ENCODE assay signal across 15 cellular contexts in the genomic region with DNA sequence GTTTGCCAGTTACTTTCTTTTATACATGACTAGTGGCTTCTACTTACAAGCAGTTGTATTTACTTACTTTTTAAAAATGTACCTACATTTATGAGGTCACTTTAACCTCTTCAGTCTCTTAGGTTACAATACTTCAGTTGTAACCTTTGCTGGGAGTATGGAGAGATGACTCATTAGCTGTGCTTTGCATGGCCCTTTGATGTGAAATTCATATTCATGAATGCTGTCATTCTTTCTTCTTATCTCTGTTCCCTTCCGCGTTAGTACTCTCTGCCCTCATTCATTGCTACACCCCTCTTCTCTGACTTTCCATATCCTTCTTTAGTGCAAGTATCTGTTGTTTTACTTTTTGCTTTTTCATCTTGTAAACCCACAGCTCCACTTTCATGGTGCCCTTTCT.
A peak's percentile ranks its signal among the peaks of the same experiment; 100 is the strongest.
DNase-seq lines count a peak whose midpoint lies in the region; ATAC-seq, FAIRE-seq and TF ChIP-seq lines count a peak whose summit lies in the region.
"Had no signal": no experiment of that assay in that cellular context is flagged by ENCODE, and none has a peak within 500 bp of the region (broad histone marks: within the 10 kb centered on the region; RNA-seq: fewer than 3 reads in every experiment).

No MANE protein-coding gene starts in this region.

- no peak for TF ChIP-seq RAD21 in HepG2 (CRISPR knock-in tag; IDR thresholded peaks at IDR 0.05)

- no peaks in the 10 kb centered on the region for H3K79me2 ChIP-seq in HepG2 (ENCODE audit: insufficient read depth, low read length)

- no peak for TF ChIP-seq CTCF in HepG2 (CRISPR knock-in tag; IDR thresholded peaks at IDR 0.05)
- no peak for TF ChIP-seq CTCF in right lobe of liver (IDR thresholded peaks at IDR 0.05)
- TF ChIP-seq CTCF in foreskin keratinocyte (conservative IDR thresholded peaks at IDR 0.05) = no peak

- POLR2A ChIA-PET in HepG2 (lab: Yijun Ruan, JAX) = no interaction called here

- no peaks in the 10 kb centered on the region for H3K4me1 ChIP-seq in HepG2 (ENCODE audit: insufficient read depth, low read length)
- H3K4me1 ChIP-seq in right lobe of liver = no peaks in the 10 kb centered on the region
- peaks cover 15% of the 10 kb centered on the region for H3K4me1 ChIP-seq in foreskin keratinocyte

- H3K36me3 ChIP-seq in HepG2 (replicated peaks in 1 of 2; ENCODE audit: control insufficient read depth in 1 of 2, insufficient read depth in 2 of 2, low read length in 2 of 2) (no peaks in the 10 kb centered on the region), right lobe of liver (no peaks in the 10 kb centered on the region), SK-N-MC (ENCODE audit: insufficient read depth, low read length) (no peaks in the 10 kb centered on the region)
- H3K36me3 ChIP-seq: Peyer's patch had no signal

- CTCF ChIA-PET in HepG2 (lab: Yijun Ruan, JAX; ENCODE audit: low intra/inter-chr PET ratio, low total read pairs) = no interaction called here

- WGBS in HepG2 (ENCODE audit: low lambda C conversion rate) = 1% methylated on average over 2 of the region's 2 CpGs
- 47% methylated on average over 2 of the region's 2 CpGs for WGBS in right lobe of liver (ENCODE audit: insufficient coverage, low coverage, low lambda C conversion rate, missing lambda C conversion rate)

- H3K27ac ChIP-seq in HepG2 (ENCODE audit: extremely low read length, insufficient read depth, low read length) = no peak overlapping the region
- no peak overlapping the region for H3K27ac ChIP-seq in right lobe of liver
- peak overlapping the region; percentile 20; the same call in 1 of the 2 replicates for H3K27ac ChIP-seq in SK-N-MC
- H3K27ac ChIP-seq in foreskin keratinocyte = no peak overlapping the region
- H3K27ac ChIP-seq: Peyer's patch had no signal

- H4K20me1 ChIP-seq in HepG2 (ENCODE audit: insufficient read depth, low read length) = no peaks in the 10 kb centered on the region

- H3K27me3 ChIP-seq in HepG2 (ENCODE audit: control insufficient read depth in 1 of 2, insufficient read depth in 2 of 2, low read length in 2 of 2) = peaks cover 0 to 9% of the 10 kb centered on the region in 2 experiments; a peak in 1 of 5 replicates
- no peaks in the 10 kb centered on the region for H3K27me3 ChIP-seq in right lobe of liver
- H3K27me3 ChIP-seq in foreskin keratinocyte = no peaks in the 10 kb centered on the region
- H3K27me3 ChIP-seq: Peyer's patch had no signal

- H3K9me3 ChIP-seq in HepG2 (ENCODE audit: low read length) = no peaks in the 10 kb centered on the region
- H3K9me3 ChIP-seq in right lobe of liver = no peaks in the 10 kb centered on the region
- no peaks in the 10 kb centered on the region for H3K9me3 ChIP-seq in SK-N-MC (ENCODE audit: low read depth, low read length)
- H3K9me3 ChIP-seq: Peyer's patch had no signal

- intact Hi-C loops in HepG2 (cut with micrococcal nuclease; ENCODE audit: unreplicated experiment) (no loop called here), right lobe of liver (cut with DNase I) (no loop called here)

- DNase-seq in HepG2 (ENCODE audit: low spot score) = peak; percentile 43
- DNase-seq in right lobe of liver = no peak
- no peak for DNase-seq in SK-N-MC (ENCODE audit: low read depth, low spot score)
- peak in 1 of 2 donors; percentile 47 for DNase-seq in foreskin keratinocyte
- peak; percentile 11 for DNase-seq in urothelium cell line (ENCODE audit: low spot score)
- DNase-seq in activated CD4-positive, CD25-positive, alpha-beta regulatory T cell treated with anti-CD3 and anti-CD28 coated beads, Interleukin-2, amount 50 U/mL, for 72 hours = no peak
- no peak for DNase-seq in Ammon's horn (ENCODE audit: low spot score)
- DNase-seq: dermis blood vessel endothelial cell; NCI-H510A; Peyer's patch; stimulated activated CD4-positive, alpha-beta T cell treated with anti-CD3 and anti-CD28 coated beads, Interleukin-4, amount 100 ng/mL, for 24 hours; stimulated activated naive CD4-positive, alpha-beta T cell had no signal

- H3K4me2 ChIP-seq in HepG2 (ENCODE audit: low read depth, low read length) = no peak overlapping the region

- ATAC-seq in HepG2 (no peak; the same call in 2 of the 3 replicates), right lobe of liver (no peak), foreskin keratinocyte (peak; percentile 83), HG03039 (IDR thresholded peaks at IDR 0.05; ENCODE audit: unreplicated experiment) (no peak)

- no TSS peak for BruUV-seq in HepG2 (replicated peaks; lab: Mats Ljungman, UMichigan)

- FAIRE-seq in HepG2 (lab: Jason Lieb, UNC) = no peak
- FAIRE-seq in urothelium cell line (lab: Jason Lieb, UNC) = no peak
- FAIRE-seq: H1, islet of Langerhans had no signal

- H3K4me3 ChIP-seq in HepG2 (replicated peaks in 1 of 3; ENCODE audit: insufficient read depth in 1 of 3, low read depth in 2 of 3, low read length in 3 of 3) = no peak overlapping the region
- no peak overlapping the region for H3K4me3 ChIP-seq in right lobe of liver
- H3K4me3 ChIP-seq in SK-N-MC = no peak overlapping the region
- H3K4me3 ChIP-seq: Peyer's patch had no signal

- no peak overlapping the region for H2AFZ ChIP-seq in HepG2 (ENCODE audit: low read length)

- in situ Hi-C loops in HepG2 (cut with HindIII; ENCODE audit: extremely low pct_ligation_motif_present, low pct_unique_long_range_greater_than_20kb) = no loop called here

- TF ChIP-seq EP300 in HepG2 (IDR thresholded peaks at IDR 0.05; ENCODE audit: low read depth in 2 of 2, low read length in 2 of 2) (no peak), HepG2 (CRISPR knock-in tag; IDR thresholded peaks at IDR 0.05; ENCODE audit: borderline replicate concordance) (no peak)

- H3K9ac ChIP-seq in HepG2 (ENCODE audit: insufficient read depth, low read depth, low read length) = no peak overlapping the region
- H3K9ac ChIP-seq in SK-N-MC (ENCODE audit: insufficient read length) = no peak overlapping the region

- TF ChIP-seq POLR2A in HepG2 (IDR thresholded peaks at IDR 0.05; ENCODE audit: insufficient read depth in 1 of 2, low read depth in 2 of 2, low read length in 2 of 2) (no peak), right lobe of liver (IDR thresholded peaks at IDR 0.05) (no peak)

TF ChIP-seq in HepG2, 621 proteins besides CTCF, POLR2A, EP300 and RAD21:
- no peak for TF ChIP-seq ZNF550 (CRISPR knock-in tag; IDR thresholded peaks at IDR 0.05; ENCODE audit: borderline replicate concordance)
- no peak for TF ChIP-seq HNRNPUL1 (IDR thresholded peaks at IDR 0.05; ENCODE audit: low read depth, low read length)
- TF ChIP-seq SIX1 (CRISPR knock-in tag; IDR thresholded peaks at IDR 0.05; ENCODE audit: borderline replicate concordance) = no peak

Comparison
In these comparisons a context has a peak if more than half of its experiments do, and no peak if none do; other contexts are left out.
1. DNase-seq: peak in HepG2 (single experiment) and urothelium cell line (single experiment); none in right lobe of liver (0 of 3), SK-N-MC (single experiment), activated CD4-positive, CD25-positive, alpha-beta regulatory T cell treated with anti-CD3 and anti-CD28 coated beads, Interleukin-2, amount 50 U/mL, for 72 hours (single experiment) and Ammon's horn (single experiment).